25 cellular contexts compared by ENCODE assay signal in genomic region chr6:13947611-13948178, GRCh38. TPM values are rescaled to one million over a fixed set of nuclear protein-coding genes. Genes with fewer than 3 reads are reported as not detected.
"Had no signal": no experiment of that assay in that cellular context is flagged by ENCODE, and none has a peak within 500 bp of the region (broad histone marks: within the 10 kb centered on the region; RNA-seq: fewer than 3 reads in every experiment).

No MANE protein-coding gene starts in this region.

- H3K36me3 ChIP-seq: Peyer's patch, SJCRH30 had no signal

- H3K4me3 ChIP-seq: PC-9, Peyer's patch, SJCRH30 had no signal

- H3K27ac ChIP-seq: PC-9, Peyer's patch, SJCRH30 had no signal

- DNase-seq: Karpas-422, KG1, MV-4-11, NCI-H1048, NCI-H1105, NCI-H1417, NCI-H1436 treated with DMSO at 0.1 percent for 48 hours, NCI-H1694, NCI-H1930, NCI-H2081, NCI-H2107, NCI-H2227 treated with DMSO at 0.1 percent for 48 hours, NCI-H446, NCI-H510A, NCI-H524 treated with DMSO at 0.1 percent for 48 hours, NCI-H69, NCI-H774, PC-9, Peyer's patch, SHP77 treated with DMSO at 0.1 percent for 48 hours, SJCRH30 had no signal

- H3K9me3 ChIP-seq: Peyer's patch, SJCRH30 had no signal

- H3K4me1 ChIP-seq: Peyer's patch, SJCRH30 had no signal

RNA-seq across cellular contexts. Expression of gene RNF182, which starts 22.9 kb away (rescaled TPM):
- total RNA-seq: HT-29; MCF 10A; Peyer's patch; Right ventricle myocardium inferior; T-helper 1 cell treated with Interleukin-12 subunit alpha and Interleukin-12 subunit beta and Interleukin-4 antibody, amounts not matched to agents 30 ng/mL and 1 ng/mL, for 36 hours had no signal
